ENCODE assay signal across 31 cellular contexts in genomic region chr9:92614123-92614510, GRCh38.
"Had no signal": no experiment of that assay in that cellular context is flagged by ENCODE, and none has a peak within 500 bp of the region (broad histone marks: within the 10 kb centered on the region; RNA-seq: fewer than 3 reads in every experiment).

No MANE protein-coding gene starts in this region.

- H3K27ac Mint-ChIP-seq: activated CD8-positive, alpha-beta memory T cell treated with anti-CD3 and anti-CD28 coated beads, Interleukin-2, amount 10 ng/mL, durations not matched to agents 7 days and 5 days; activated CD8-positive, alpha-beta T cell treated with anti-CD3 and anti-CD28 coated beads for 36 hours; activated naive CD8-positive, alpha-beta T cell; mesothelial cell of epicardium; stimulated activated memory B cell treated with anti-CD40 and anti-IgM and Interleukin-4, amounts not matched to agents 10 μg/mL and 1 μg/mL and 100 μg/mL, for 72 hours; T-helper 1 cell treated with Interleukin-12 subunit alpha and Interleukin-12 subunit beta and Interleukin-4 antibody, amounts not matched to agents 30 μg/mL and 1 μg/mL, for 36 hours had no signal

- DNase-seq: activated CD4-positive, alpha-beta T cell treated with anti-CD3 and anti-CD28 coated beads for 48 hours; activated CD8-positive, alpha-beta memory T cell treated with anti-CD3 and anti-CD28 coated beads, Interleukin-2, amount 10 ng/mL, durations not matched to agents 7 days and 5 days; activated CD8-positive, alpha-beta T cell treated with anti-CD3 and anti-CD28 coated beads for 36 hours; activated effector memory CD4-positive, alpha-beta T cell treated with Interleukin-2 at 50 U/mL for 16 hours; activated naive CD4-positive, alpha-beta T cell treated with Interleukin-2 at 50 U/mL for 16 hours; activated T-cell treated with anti-CD3 and anti-CD28 coated beads for 4 hours; activated T-cell treated with anti-CD3 and anti-CD28 coated beads, Interleukin-2, amount 50 U/mL, for 72 hours; colonic mucosa; effector CD8-positive, alpha-beta T cell; gastrocnemius medialis; islet precursor cell; mammary epithelial cell; naive thymus-derived CD4-positive, alpha-beta T cell; pancreas; psoas muscle; stimulated activated CD4-positive, alpha-beta T cell treated with anti-CD3 and anti-CD28 coated beads, Interleukin-4, amount 100 ng/mL, for 4 hours; stimulated activated CD8-positive, alpha-beta memory T cell treated with anti-CD3 and anti-CD28 coated beads, Interleukin-4, amount 100 ng/mL, for 48 hours; stomach; T-helper 9 cell; trophoblast cell; WERI-Rb-1 had no signal

- H3K9me3 Mint-ChIP-seq: activated CD8-positive, alpha-beta T cell treated with anti-CD3 and anti-CD28 coated beads for 36 hours; activated T-cell treated with anti-CD3 and anti-CD28 coated beads, Interleukin-2, amount 50 U/mL, for 72 hours; mesothelial cell of epicardium; naive thymus-derived CD4-positive, alpha-beta T cell; stimulated activated memory B cell treated with anti-CD40 and anti-IgM and Interleukin-4, amounts not matched to agents 10 μg/mL and 1 μg/mL and 100 μg/mL, for 72 hours; T-helper 1 cell treated with Interleukin-12 subunit alpha and Interleukin-12 subunit beta and Interleukin-4 antibody, amounts not matched to agents 30 μg/mL and 1 μg/mL, for 36 hours had no signal

- H3K4me3 ChIP-seq: colonic mucosa, gastrocnemius medialis, hepatocyte, pancreas, psoas muscle, right atrium auricular region, SK-N-MC, stomach, suprapubic skin had no signal

- ATAC-seq: activated CD4-positive, CD25-positive, alpha-beta regulatory T cell treated with anti-CD3 and anti-CD28 coated beads, Interleukin-2, amount 50 U/mL, for 24 hours; activated CD8-positive, alpha-beta memory T cell treated with anti-CD3 and anti-CD28 coated beads, Interleukin-2, amount 10 ng/mL, durations not matched to agents 7 days and 5 days; activated CD8-positive, alpha-beta T cell treated with anti-CD3 and anti-CD28 coated beads for 36 hours; activated T-cell treated with anti-CD3 and anti-CD28 coated beads, Interleukin-2, amount 50 U/mL, for 72 hours; gastrocnemius medialis; naive thymus-derived CD4-positive, alpha-beta T cell; pancreas; psoas muscle; stimulated activated memory B cell treated with anti-CD40 and anti-IgM and Interleukin-4, amounts not matched to agents 10 μg/mL and 1 μg/mL and 100 μg/mL, for 72 hours had no signal

- H3K27me3 Mint-ChIP-seq: activated CD8-positive, alpha-beta memory T cell treated with anti-CD3 and anti-CD28 coated beads, Interleukin-2, amount 10 ng/mL, durations not matched to agents 7 days and 5 days; activated CD8-positive, alpha-beta T cell treated with anti-CD3 and anti-CD28 coated beads for 36 hours; activated naive CD8-positive, alpha-beta T cell; naive thymus-derived CD4-positive, alpha-beta T cell; stimulated activated memory B cell treated with anti-CD40 and anti-IgM and Interleukin-4, amounts not matched to agents 10 μg/mL and 1 μg/mL and 100 μg/mL, for 72 hours had no signal

- H3K27me3 ChIP-seq: colonic mucosa, gastrocnemius medialis, hepatocyte, pancreas, right atrium auricular region, stomach, suprapubic skin had no signal

- H3K4me3 Mint-ChIP-seq: activated CD8-positive, alpha-beta memory T cell treated with anti-CD3 and anti-CD28 coated beads, Interleukin-2, amount 10 ng/mL, durations not matched to agents 7 days and 5 days; activated CD8-positive, alpha-beta T cell treated with anti-CD3 and anti-CD28 coated beads for 36 hours; activated naive CD8-positive, alpha-beta T cell; activated T-cell treated with anti-CD3 and anti-CD28 coated beads, Interleukin-2, amount 50 U/mL, for 72 hours; mesothelial cell of epicardium; naive thymus-derived CD4-positive, alpha-beta T cell; stimulated activated memory B cell treated with anti-CD40 and anti-IgM and Interleukin-4, amounts not matched to agents 10 μg/mL and 1 μg/mL and 100 μg/mL, for 72 hours; T-helper 1 cell treated with Interleukin-12 subunit alpha and Interleukin-12 subunit beta and Interleukin-4 antibody, amounts not matched to agents 30 μg/mL and 1 μg/mL, for 36 hours had no signal

- H3K4me1 ChIP-seq: colonic mucosa, psoas muscle had no signal

- H3K4me1 Mint-ChIP-seq: activated CD8-positive, alpha-beta memory T cell treated with anti-CD3 and anti-CD28 coated beads, Interleukin-2, amount 10 ng/mL, durations not matched to agents 7 days and 5 days; naive thymus-derived CD4-positive, alpha-beta T cell; stimulated activated memory B cell treated with anti-CD40 and anti-IgM and Interleukin-4, amounts not matched to agents 10 μg/mL and 1 μg/mL and 100 μg/mL, for 72 hours had no signal

- H3K27ac ChIP-seq: colonic mucosa, epithelial cell of prostate, hepatocyte, pancreas, psoas muscle, right atrium auricular region, SK-N-MC, WERI-Rb-1 had no signal

- H3K9me3 ChIP-seq: colonic mucosa, gastrocnemius medialis, pancreas, psoas muscle, right atrium auricular region, stomach, suprapubic skin had no signal

- H3K36me3 ChIP-seq: colonic mucosa had no signal
